1 cellular context compared by ENCODE assay signal in the genomic region with DNA sequence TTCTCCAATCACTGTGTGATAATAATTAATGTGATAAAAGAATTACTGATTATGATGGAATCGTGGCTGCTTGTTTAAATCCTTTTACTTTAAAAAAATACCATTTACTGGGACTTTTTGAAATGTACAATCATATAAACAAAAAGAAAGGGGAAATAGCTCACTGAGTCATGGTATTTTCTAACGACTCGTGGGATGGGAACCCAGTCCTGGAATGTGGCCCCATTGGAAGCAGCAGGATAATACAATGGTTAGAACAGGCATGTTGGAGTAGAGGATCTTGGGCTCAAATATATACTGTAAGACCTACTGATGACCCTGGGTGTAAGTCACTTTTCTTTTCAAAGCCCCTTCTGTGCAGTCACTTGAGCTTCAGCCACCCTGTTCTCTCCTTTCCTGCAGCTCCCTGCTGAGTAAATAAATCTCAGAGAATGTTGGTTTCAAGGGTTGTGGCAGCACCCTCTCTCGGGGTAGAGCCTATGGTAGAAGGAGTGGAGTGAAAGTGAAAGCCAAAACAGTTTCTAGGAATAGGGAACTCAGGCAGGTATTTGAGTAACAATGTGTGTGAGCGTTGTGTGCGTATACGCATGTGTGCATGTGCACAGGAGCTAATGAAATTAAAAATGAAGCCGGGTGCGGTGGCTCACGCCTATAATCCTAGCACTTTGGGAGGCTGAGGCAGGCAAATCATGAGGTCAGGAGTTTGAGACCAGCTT.
TF ChIP-seq lines count a peak whose summit lies in the region.

No MANE protein-coding gene starts in this region.

TF ChIP-seq in GM23338, 12 proteins besides CTCF, POLR2A, EP300 and RAD21 (continued from another document):
- TF ChIP-seq, protein P1, sequence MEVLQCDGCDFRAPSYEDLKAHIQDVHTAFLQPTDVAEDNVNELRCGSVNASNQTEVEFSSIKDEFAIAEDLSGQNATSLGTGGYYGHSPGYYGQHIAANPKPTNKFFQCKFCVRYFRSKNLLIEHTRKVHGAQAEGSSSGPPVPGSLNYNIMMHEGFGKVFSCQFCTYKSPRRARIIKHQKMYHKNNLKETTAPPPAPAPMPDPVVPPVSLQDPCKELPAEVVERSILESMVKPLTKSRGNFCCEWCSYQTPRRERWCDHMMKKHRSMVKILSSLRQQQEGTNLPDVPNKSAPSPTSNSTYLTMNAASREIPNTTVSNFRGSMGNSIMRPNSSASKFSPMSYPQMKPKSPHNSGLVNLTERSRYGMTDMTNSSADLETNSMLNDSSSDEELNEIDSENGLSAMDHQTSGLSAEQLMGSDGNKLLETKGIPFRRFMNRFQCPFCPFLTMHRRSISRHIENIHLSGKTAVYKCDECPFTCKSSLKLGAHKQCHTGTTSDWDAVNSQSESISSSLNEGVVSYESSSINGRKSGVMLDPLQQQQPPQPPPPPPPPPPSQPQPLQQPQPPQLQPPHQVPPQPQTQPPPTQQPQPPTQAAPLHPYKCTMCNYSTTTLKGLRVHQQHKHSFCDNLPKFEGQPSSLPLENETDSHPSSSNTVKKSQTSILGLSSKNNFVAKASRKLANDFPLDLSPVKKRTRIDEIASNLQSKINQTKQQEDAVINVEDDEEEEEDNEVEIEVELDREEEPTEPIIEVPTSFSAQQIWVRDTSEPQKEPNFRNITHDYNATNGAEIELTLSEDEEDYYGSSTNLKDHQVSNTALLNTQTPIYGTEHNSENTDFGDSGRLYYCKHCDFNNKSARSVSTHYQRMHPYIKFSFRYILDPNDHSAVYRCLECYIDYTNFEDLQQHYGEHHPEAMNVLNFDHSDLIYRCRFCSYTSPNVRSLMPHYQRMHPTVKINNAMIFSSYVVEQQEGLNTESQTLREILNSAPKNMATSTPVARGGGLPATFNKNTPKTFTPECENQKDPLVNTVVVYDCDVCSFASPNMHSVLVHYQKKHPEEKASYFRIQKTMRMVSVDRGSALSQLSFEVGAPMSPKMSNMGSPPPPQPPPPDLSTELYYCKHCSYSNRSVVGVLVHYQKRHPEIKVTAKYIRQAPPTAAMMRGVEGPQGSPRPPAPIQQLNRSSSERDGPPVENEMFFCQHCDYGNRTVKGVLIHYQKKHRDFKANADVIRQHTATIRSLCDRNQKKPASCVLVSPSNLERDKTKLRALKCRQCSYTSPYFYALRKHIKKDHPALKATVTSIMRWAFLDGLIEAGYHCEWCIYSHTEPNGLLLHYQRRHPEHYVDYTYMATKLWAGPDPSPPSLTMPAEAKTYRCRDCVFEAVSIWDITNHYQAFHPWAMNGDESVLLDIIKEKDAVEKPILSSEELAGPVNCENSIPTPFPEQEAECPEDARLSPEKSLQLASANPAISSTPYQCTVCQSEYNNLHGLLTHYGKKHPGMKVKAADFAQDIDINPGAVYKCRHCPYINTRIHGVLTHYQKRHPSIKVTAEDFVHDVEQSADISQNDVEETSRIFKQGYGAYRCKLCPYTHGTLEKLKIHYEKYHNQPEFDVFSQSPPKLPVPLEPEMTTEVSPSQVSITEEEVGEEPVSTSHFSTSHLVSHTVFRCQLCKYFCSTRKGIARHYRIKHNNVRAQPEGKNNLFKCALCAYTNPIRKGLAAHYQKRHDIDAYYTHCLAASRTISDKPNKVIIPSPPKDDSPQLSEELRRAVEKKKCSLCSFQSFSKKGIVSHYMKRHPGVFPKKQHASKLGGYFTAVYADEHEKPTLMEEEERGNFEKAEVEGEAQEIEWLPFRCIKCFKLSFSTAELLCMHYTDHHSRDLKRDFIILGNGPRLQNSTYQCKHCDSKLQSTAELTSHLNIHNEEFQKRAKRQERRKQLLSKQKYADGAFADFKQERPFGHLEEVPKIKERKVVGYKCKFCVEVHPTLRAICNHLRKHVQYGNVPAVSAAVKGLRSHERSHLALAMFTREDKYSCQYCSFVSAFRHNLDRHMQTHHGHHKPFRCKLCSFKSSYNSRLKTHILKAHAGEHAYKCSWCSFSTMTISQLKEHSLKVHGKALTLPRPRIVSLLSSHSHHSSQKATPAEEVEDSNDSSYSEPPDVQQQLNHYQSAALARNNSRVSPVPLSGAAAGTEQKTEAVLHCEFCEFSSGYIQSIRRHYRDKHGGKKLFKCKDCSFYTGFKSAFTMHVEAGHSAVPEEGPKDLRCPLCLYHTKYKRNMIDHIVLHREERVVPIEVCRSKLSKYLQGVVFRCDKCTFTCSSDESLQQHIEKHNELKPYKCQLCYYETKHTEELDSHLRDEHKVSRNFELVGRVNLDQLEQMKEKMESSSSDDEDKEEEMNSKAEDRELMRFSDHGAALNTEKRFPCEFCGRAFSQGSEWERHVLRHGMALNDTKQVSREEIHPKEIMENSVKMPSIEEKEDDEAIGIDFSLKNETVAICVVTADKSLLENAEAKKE (CRISPR knock-in tag; IDR thresholded peaks at IDR 0.05): no peak
- TF ChIP-seq CREB1 (CRISPR knock-in tag; IDR thresholded peaks at IDR 0.05; ENCODE audit: low read depth) (no peak), ZNF331 (CRISPR knock-in tag; IDR thresholded peaks at IDR 0.05; ENCODE audit: low read depth) (no peak), EZH2phosphoT487 (IDR thresholded peaks at IDR 0.05; ENCODE audit: unreplicated experiment) (no peak), STAT1 (IDR thresholded peaks at IDR 0.05; ENCODE audit: unreplicated experiment) (no peak), JUNB (IDR thresholded peaks at IDR 0.05; ENCODE audit: unreplicated experiment) (no peak), ZNF114 (CRISPR knock-in tag; IDR thresholded peaks at IDR 0.05) (no peak), POLR2AphosphoS5 (IDR thresholded peaks at IDR 0.05; ENCODE audit: low read depth) (no peak), NANOG (IDR thresholded peaks at IDR 0.05; ENCODE audit: borderline replicate concordance) (no peak), REST (IDR thresholded peaks at IDR 0.05; ENCODE audit: unreplicated experiment) (no peak), EZH2 (IDR thresholded peaks at IDR 0.05; ENCODE audit: low read depth, unreplicated experiment) (no peak)
